Comparison of ENCODE assay signal across 12 cellular contexts in the genomic region with DNA sequence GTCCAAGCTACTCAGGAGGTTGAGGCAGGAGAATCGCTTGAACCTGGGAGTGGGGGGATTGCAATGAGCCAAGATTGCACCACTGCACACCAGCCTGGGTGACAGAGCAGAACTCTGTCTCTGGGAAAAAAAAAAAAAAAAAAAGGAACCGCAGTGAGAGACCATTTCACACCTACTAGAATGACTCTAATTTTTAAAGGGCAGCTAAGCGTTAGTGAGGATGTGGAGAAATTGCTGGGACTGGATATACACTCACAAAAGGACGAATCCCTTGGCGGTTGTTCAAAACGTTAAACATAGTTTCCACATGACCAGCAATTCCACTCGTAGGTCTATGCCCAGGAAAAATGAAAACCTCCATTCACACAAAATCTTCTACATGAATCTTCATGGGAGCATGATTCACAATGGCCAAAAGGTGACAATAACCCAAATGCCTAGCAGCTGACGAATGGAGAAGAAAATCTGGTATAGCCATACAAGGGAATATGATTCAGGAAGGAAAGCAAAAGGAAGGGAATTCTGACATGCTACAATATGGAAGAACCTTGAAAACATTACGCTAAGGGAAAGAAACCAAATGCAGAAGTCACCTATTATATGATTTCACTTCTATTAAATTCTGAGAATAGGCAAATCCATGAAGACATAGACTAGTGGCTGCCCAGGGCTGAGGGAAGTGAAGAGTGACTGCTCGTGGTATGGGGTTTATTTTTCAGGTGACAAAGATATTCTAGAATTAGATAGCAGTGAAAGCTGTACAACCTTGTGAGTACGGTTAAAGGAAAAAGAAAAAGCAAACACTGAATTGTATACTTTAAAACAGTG.
DNase-seq lines count a peak whose midpoint lies in the region; ATAC-seq, FAIRE-seq and TF ChIP-seq lines count a peak whose summit lies in the region.
"Had no signal": no experiment of that assay in that cellular context is flagged by ENCODE, and none has a peak within 500 bp of the region (broad histone marks: within the 10 kb centered on the region; RNA-seq: fewer than 3 reads in every experiment).

No MANE protein-coding gene starts in this region.

- no peaks in the 10 kb centered on the region for H4K20me1 ChIP-seq in BLaER1

- H3K36me3 ChIP-seq in BLaER1 = no peaks in the 10 kb centered on the region
- H3K36me3 ChIP-seq in kidney (ENCODE audit: control insufficient read depth in 1 of 2, insufficient read depth in 2 of 2, low read length in 2 of 2) = no peaks in the 10 kb centered on the region

- H3K27me3 ChIP-seq in BLaER1 = no peaks in the 10 kb centered on the region

- no peak for FAIRE-seq in kidney (lab: Jason Lieb, UNC)
- FAIRE-seq: H1 had no signal

- ATAC-seq in HG03442 (IDR thresholded peaks at IDR 0.05; ENCODE audit: unreplicated experiment) (no peak), HG03565 (IDR thresholded peaks at IDR 0.05; ENCODE audit: unreplicated experiment) (no peak)
- ATAC-seq: activated T-helper 17 cell treated with anti-CD3 and anti-CD28 coated beads, Interleukin-2, amount 50 U/mL, for 72 hours had no signal

- intact Hi-C loops in kidney (cut with DNase I) = no loop called here

- peak; percentile 89 for DNase-seq in HT1080 (ENCODE audit: low read depth)
- peak; percentile 7 for DNase-seq in kidney
- no peak for DNase-seq in progenitor cell of endocrine pancreas (ENCODE audit: low spot score, unreplicated experiment)
- no peak for DNase-seq in anterior cingulate cortex (lab: John Stamatoyannopoulos, UW)
- DNase-seq: glutamatergic neuron, nephron progenitor cell had no signal

- H3K4me1 Mint-ChIP-seq in activated naive CD8-positive, alpha-beta T cell (ENCODE audit: low read depth) = peaks cover 62% of the 10 kb centered on the region
- peaks cover 2% of the 10 kb centered on the region for H3K4me1 Mint-ChIP-seq in progenitor cell of endocrine pancreas (ENCODE audit: low read depth)

- H3K4me2 ChIP-seq in BLaER1 = peak overlapping the region; percentile 27

- peak overlapping the region; percentile 28 for H3K27ac Mint-ChIP-seq in activated naive CD8-positive, alpha-beta T cell
- no peak overlapping the region for H3K27ac Mint-ChIP-seq in progenitor cell of endocrine pancreas
- H3K27ac Mint-ChIP-seq: nephron progenitor cell had no signal

- peaks cover under 1% of the 10 kb centered on the region for H3K9me3 Mint-ChIP-seq in activated naive CD8-positive, alpha-beta T cell (ENCODE audit: low read depth)
- H3K9me3 Mint-ChIP-seq in progenitor cell of endocrine pancreas (ENCODE audit: low read depth) = peaks cover 3% of the 10 kb centered on the region
- H3K9me3 Mint-ChIP-seq: activated T-helper 17 cell treated with anti-CD3 and anti-CD28 coated beads, Interleukin-2, amount 50 U/mL, for 72 hours had no signal

- no peak overlapping the region for H3K4me3 Mint-ChIP-seq in activated naive CD8-positive, alpha-beta T cell
- H3K4me3 Mint-ChIP-seq in progenitor cell of endocrine pancreas (ENCODE audit: low read depth) = no peak overlapping the region
- H3K4me3 Mint-ChIP-seq: nephron progenitor cell had no signal

- H3K9ac ChIP-seq in BLaER1 = no peak overlapping the region
- H3K9ac ChIP-seq in kidney (ENCODE audit: low read length in 2 of 2) = no peak overlapping the region

- H3K4me1 ChIP-seq in BLaER1 (peaks cover 100% of the 10 kb centered on the region), kidney (ENCODE audit: control insufficient read depth in 1 of 2, insufficient read depth in 1 of 2, low read depth in 1 of 2, low read length in 2 of 2) (peaks cover 0 to 3% of the 10 kb centered on the region in 2 donors)

- H3K4me3 ChIP-seq in BLaER1 (no peak overlapping the region), kidney (ENCODE audit: low read length in 2 of 2) (no peak overlapping the region)

- H3K9me3 ChIP-seq in BLaER1 (0 out of 2 replicates have a peak, but pooled peaks cover 3% of the 10 kb centered on the region), kidney (ENCODE audit: control insufficient read depth in 1 of 2, low read length in 2 of 2) (peaks cover 0 to 7% of the 10 kb centered on the region in 2 donors)

- H3K36me3 Mint-ChIP-seq in activated naive CD8-positive, alpha-beta T cell = peaks cover 3% of the 10 kb centered on the region
- H3K36me3 Mint-ChIP-seq in progenitor cell of endocrine pancreas (ENCODE audit: insufficient read depth) = no peaks in the 10 kb centered on the region

- TF ChIP-seq CTCF in kidney (IDR thresholded peaks at IDR 0.05; ENCODE audit: borderline replicate concordance, extremely low read depth, insufficient read depth) (no peak), progenitor cell of endocrine pancreas (IDR thresholded peaks at IDR 0.05; ENCODE audit: unreplicated experiment) (no peak)

- H3K27me3 Mint-ChIP-seq in activated naive CD8-positive, alpha-beta T cell = no peaks in the 10 kb centered on the region
- peaks cover 13% of the 10 kb centered on the region for H3K27me3 Mint-ChIP-seq in progenitor cell of endocrine pancreas
- H3K27me3 Mint-ChIP-seq: activated T-helper 17 cell treated with anti-CD3 and anti-CD28 coated beads, Interleukin-2, amount 50 U/mL, for 72 hours had no signal

- H3K27ac ChIP-seq in BLaER1 = no peak overlapping the region
- no peak overlapping the region for H3K27ac ChIP-seq in kidney (ENCODE audit: low read depth in 2 of 2, low read length in 2 of 2)

Comparison
In these comparisons a context has a peak if more than half of its experiments do, and no peak if none do; other contexts are left out.
1. DNase-seq: peak in HT1080 (single experiment) and kidney (single experiment); none in progenitor cell of endocrine pancreas (single experiment) and anterior cingulate cortex (0 of 58).